8 cellular contexts compared by ENCODE assay signal in genomic region chr18:24270937-24271380, GRCh38.
DNase-seq lines count a peak whose midpoint lies in the region; ATAC-seq and TF ChIP-seq lines count a peak whose summit lies in the region.

No MANE protein-coding gene starts in this region.

- H3K4me1 Mint-ChIP-seq in naive thymus-derived CD8-positive, alpha-beta T cell, result peaks cover 0 to 7% (median 4%) of the 10 kb centered on the region in 4 donors

- H3K9me3 Mint-ChIP-seq in naive thymus-derived CD8-positive, alpha-beta T cell, result peaks cover 0 to 20% (median 9%) of the 10 kb centered on the region in 9 donors

- POLR2A ChIA-PET in RWPE1 (lab: Yijun Ruan, JAX; ENCODE audit: low non-redundant PET), result no interaction called here
- POLR2A ChIA-PET in naive thymus-derived CD8-positive, alpha-beta T cell (lab: Charles Lee), result no interaction called here

- H3K27me3 Mint-ChIP-seq in naive thymus-derived CD8-positive, alpha-beta T cell, result peaks cover 32 to 47% (median 34%) of the 10 kb centered on the region in 5 donors

- no peak for ATAC-seq in naive thymus-derived CD8-positive, alpha-beta T cell
- no peak for ATAC-seq in HG02981 (IDR thresholded peaks at IDR 0.05; ENCODE audit: unreplicated experiment)

- TF ChIP-seq CTCF in RWPE1 (conservative IDR thresholded peaks at IDR 0.05; ENCODE audit: low read depth), result no peak
- no peak for TF ChIP-seq CTCF in fibroblast of pulmonary artery (IDR thresholded peaks at IDR 0.05; ENCODE audit: low read length, missing control alignments)

- H3K4me1 ChIP-seq in neuron (ENCODE audit: insufficient read depth, low read length), result peaks cover 27% of the 10 kb centered on the region

- H3K4me3 ChIP-seq in fibroblast of pulmonary artery (replicated peaks; ENCODE audit: low read depth, low read length) (peak overlapping the region; percentile 74), neuron (ENCODE audit: low read length) (peak overlapping the region; percentile 78)

- peak overlapping the region; percentile 96 for H2AFZ ChIP-seq in neuron (ENCODE audit: low read depth, low read length)

- H3K27ac ChIP-seq in RWPE1, result peak overlapping the region; percentile 90

- H3K27ac Mint-ChIP-seq in naive thymus-derived CD8-positive, alpha-beta T cell, result no peak overlapping the region

- no peaks in the 10 kb centered on the region for H3K36me3 ChIP-seq in neuron (ENCODE audit: insufficient read depth, low read length)

- peak overlapping the region in 5 of 10 donors; percentile 9 to 66 (median 37) for H3K4me3 Mint-ChIP-seq in naive thymus-derived CD8-positive, alpha-beta T cell

- no peaks in the 10 kb centered on the region for H3K9me3 ChIP-seq in neuron (ENCODE audit: low read length)

- CTCF ChIA-PET in RWPE1 (lab: Yijun Ruan, JAX), result no interaction called here

- peaks cover 9 to 18% (median 16%) of the 10 kb centered on the region in 3 donors for H3K36me3 Mint-ChIP-seq in naive thymus-derived CD8-positive, alpha-beta T cell

- no peaks in the 10 kb centered on the region for H3K27me3 ChIP-seq in neuron (ENCODE audit: insufficient read depth, low read length)

- peak; percentile 63 for DNase-seq in ELR (ENCODE audit: low read depth)
- peak; percentile 29 for DNase-seq in RWPE1 (ENCODE audit: low spot score)
- DNase-seq in fibroblast of pulmonary artery (ENCODE audit: low read depth), result peak; percentile 44
- no peak for DNase-seq in naive thymus-derived CD8-positive, alpha-beta T cell
- DNase-seq in Ammon's horn (ENCODE audit: low spot score), result no peak
- no peak for DNase-seq in KG1 (lab: John Stamatoyannopoulos, UW)

Comparison
In these comparisons a context has a peak if more than half of its experiments do, and no peak if none do; other contexts are left out.
1. DNase-seq: peak in ELR (single experiment), RWPE1 (single experiment) and fibroblast of pulmonary artery (single experiment); none in naive thymus-derived CD8-positive, alpha-beta T cell (0 of 10), Ammon's horn (single experiment) and KG1 (single experiment).